ENCODE assay signal across 9 cellular contexts in genomic region chr10:17375936-17376584, GRCh38.
DNase-seq lines count a peak whose midpoint lies in the region; ATAC-seq and TF ChIP-seq lines count a peak whose summit lies in the region.
"Had no signal": no experiment of that assay in that cellular context is flagged by ENCODE, and none has a peak within 500 bp of the region (broad histone marks: within the 10 kb centered on the region; RNA-seq: fewer than 3 reads in every experiment).

No MANE protein-coding gene starts in this region.

- peak; percentile 56 for TF ChIP-seq CTCF in AG04450 (IDR thresholded peaks at IDR 0.05; ENCODE audit: low read depth, low read length)

- POLR2A ChIA-PET in AG04450 (lab: Yijun Ruan, JAX) = no interaction called here

- DNase-seq in AG04450 (ENCODE audit: low read depth, low spot score) (no peak), hepatic stellate cell (ENCODE audit: low spot score) (peak; percentile 8), middle frontal gyrus (ENCODE audit: extremely low spot score, low spot score) (no peak), NCI-H524 treated with DMSO at 0.1 percent for 48 hours (lab: John Stamatoyannopoulos, UW) (no peak)
- peak; percentile 4 to 17 for DNase-seq in activated CD4-positive, alpha-beta T cell treated with anti-CD3 and anti-CD28 coated beads for 4 hours
- DNase-seq: naive B cell had no signal

- no peak overlapping the region for H3K27ac ChIP-seq in AG04450 (ENCODE audit: low read depth, low read length)

- ATAC-seq in GM21526 (IDR thresholded peaks at IDR 0.05; ENCODE audit: low FRiP score, unreplicated experiment) (peak; percentile 70), HG03097 (IDR thresholded peaks at IDR 0.05; ENCODE audit: low FRiP score, unreplicated experiment) (no peak), HG02852 (IDR thresholded peaks at IDR 0.05; ENCODE audit: unreplicated experiment) (no peak)

- peaks cover 21% of the 10 kb centered on the region for H3K27me3 ChIP-seq in AG04450 (ENCODE audit: control insufficient read depth, insufficient read depth, low read length)

- no peaks in the 10 kb centered on the region for H3K9me3 ChIP-seq in AG04450 (ENCODE audit: control insufficient read depth, insufficient read depth, low read length)

- no peak overlapping the region for H3K4me3 ChIP-seq in AG04450 (ENCODE audit: low read depth, low read length)

- CTCF ChIA-PET in AG04450 (lab: Charles Lee) = interaction anchor here (0.5 to 2.5 kb wide), 19 partner anchors 8 to 1395 kb away, joined by 3 to 16 read pairs (median 3); no protein-coding TSS in a partner anchor

Comparison
In these comparisons a context has a peak if more than half of its experiments do, and no peak if none do; other contexts are left out.
1. DNase-seq: peak in activated CD4-positive, alpha-beta T cell treated with anti-CD3 and anti-CD28 coated beads for 4 hours (2 of 2) and hepatic stellate cell (single experiment); none in AG04450 (single experiment), middle frontal gyrus (single experiment) and NCI-H524 treated with DMSO at 0.1 percent for 48 hours (single experiment).